ENCODE assay signal across 1 cellular context in the genomic region with DNA sequence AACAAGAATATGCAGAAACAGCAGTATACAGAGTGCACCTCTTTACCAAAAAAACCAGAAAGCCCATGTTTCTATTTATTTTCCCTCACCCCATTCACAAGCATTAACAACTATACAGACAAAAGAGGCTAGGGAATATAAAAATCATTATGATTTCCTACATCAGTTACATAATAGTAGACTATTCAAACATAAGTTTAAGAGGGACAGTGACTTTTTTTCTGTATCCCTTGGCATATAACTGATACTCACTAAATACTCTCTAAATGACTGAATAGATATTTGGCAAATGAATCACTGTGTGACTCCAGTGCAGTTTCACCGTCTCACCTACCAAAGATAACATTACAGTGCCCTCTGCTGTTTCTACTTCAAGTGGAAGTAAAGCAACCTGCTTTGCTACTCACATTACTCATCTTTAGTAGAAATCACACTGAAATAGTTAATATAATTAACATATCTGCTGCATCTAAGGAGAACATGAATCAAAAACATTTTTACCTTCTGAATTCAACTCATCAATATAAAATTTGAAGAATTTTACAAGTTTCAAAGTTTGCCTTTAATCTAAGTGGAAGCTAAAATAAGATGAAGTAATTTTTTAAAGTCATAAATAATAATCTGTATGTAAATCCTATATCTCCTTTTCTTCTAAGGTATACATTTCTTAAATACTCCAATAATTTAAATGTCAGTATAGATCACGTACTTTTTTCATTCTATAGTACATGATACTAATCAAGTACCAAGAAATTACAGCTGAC.
TF ChIP-seq lines count a peak whose summit lies in the region.

No MANE protein-coding gene starts in this region.

TF ChIP-seq in GM23338, 12 proteins besides CTCF, POLR2A, EP300 and RAD21 (continued from another document):
- TF ChIP-seq, protein P1, sequence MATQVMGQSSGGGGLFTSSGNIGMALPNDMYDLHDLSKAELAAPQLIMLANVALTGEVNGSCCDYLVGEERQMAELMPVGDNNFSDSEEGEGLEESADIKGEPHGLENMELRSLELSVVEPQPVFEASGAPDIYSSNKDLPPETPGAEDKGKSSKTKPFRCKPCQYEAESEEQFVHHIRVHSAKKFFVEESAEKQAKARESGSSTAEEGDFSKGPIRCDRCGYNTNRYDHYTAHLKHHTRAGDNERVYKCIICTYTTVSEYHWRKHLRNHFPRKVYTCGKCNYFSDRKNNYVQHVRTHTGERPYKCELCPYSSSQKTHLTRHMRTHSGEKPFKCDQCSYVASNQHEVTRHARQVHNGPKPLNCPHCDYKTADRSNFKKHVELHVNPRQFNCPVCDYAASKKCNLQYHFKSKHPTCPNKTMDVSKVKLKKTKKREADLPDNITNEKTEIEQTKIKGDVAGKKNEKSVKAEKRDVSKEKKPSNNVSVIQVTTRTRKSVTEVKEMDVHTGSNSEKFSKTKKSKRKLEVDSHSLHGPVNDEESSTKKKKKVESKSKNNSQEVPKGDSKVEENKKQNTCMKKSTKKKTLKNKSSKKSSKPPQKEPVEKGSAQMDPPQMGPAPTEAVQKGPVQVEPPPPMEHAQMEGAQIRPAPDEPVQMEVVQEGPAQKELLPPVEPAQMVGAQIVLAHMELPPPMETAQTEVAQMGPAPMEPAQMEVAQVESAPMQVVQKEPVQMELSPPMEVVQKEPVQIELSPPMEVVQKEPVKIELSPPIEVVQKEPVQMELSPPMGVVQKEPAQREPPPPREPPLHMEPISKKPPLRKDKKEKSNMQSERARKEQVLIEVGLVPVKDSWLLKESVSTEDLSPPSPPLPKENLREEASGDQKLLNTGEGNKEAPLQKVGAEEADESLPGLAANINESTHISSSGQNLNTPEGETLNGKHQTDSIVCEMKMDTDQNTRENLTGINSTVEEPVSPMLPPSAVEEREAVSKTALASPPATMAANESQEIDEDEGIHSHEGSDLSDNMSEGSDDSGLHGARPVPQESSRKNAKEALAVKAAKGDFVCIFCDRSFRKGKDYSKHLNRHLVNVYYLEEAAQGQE (IDR thresholded peaks at IDR 0.05; ENCODE audit: unreplicated experiment): no peak
- no peak for TF ChIP-seq EZH2 (IDR thresholded peaks at IDR 0.05; ENCODE audit: low read depth, unreplicated experiment)
- no peak for TF ChIP-seq JUNB (IDR thresholded peaks at IDR 0.05; ENCODE audit: unreplicated experiment)
- TF ChIP-seq EZH2phosphoT487 (IDR thresholded peaks at IDR 0.05; ENCODE audit: unreplicated experiment): no peak
- TF ChIP-seq POLR2AphosphoS5 (IDR thresholded peaks at IDR 0.05; ENCODE audit: low read depth): no peak
